16 cellular contexts compared by ENCODE assay signal in genomic region chr10:108791794-108792474, GRCh38.
"Had no signal": no experiment of that assay in that cellular context is flagged by ENCODE, and none has a peak within 500 bp of the region (broad histone marks: within the 10 kb centered on the region; RNA-seq: fewer than 3 reads in every experiment).

No MANE protein-coding gene starts in this region.

- ATAC-seq: stimulated activated effector memory CD8-positive, alpha-beta T cell treated with anti-CD3 and anti-CD28 coated beads, Interleukin-12 subunit alpha, Interleukin-12 subunit beta, amount 100 ng/mL, for 72 hours; upper lobe of right lung had no signal

- DNase-seq: activated B cell treated with CpG ODN at 0.5 μM for 24 hours; activated CD4-positive, alpha-beta T cell treated with anti-CD3 and anti-CD28 coated beads, Interleukin-2, amount 10 ng/mL, durations not matched to agents 24 days and 14 days; activated CD8-positive, alpha-beta memory T cell treated with anti-CD3 and anti-CD28 coated beads for 24 hours; activated naive CD8-positive, alpha-beta T cell treated with anti-CD3 and anti-CD28 coated beads for 36 hours; cerebellar nuclear complex; effector memory CD4-positive, alpha-beta T cell; hypothalamus; kidney; left ventricle myocardium inferior; naive B cell; sigmoid colon; stimulated activated CD4-positive, alpha-beta T cell treated with anti-CD3 and anti-CD28 coated beads, Interleukin-1b, Interleukin-23, amount 100 ng/mL, for 48 hours; upper lobe of right lung had no signal

- H3K4me3 ChIP-seq: left ventricle myocardium inferior, neural progenitor cell, sigmoid colon, thoracic aorta, upper lobe of right lung had no signal
